Comparison of ENCODE assay signal across 1 cellular context in the genomic region with DNA sequence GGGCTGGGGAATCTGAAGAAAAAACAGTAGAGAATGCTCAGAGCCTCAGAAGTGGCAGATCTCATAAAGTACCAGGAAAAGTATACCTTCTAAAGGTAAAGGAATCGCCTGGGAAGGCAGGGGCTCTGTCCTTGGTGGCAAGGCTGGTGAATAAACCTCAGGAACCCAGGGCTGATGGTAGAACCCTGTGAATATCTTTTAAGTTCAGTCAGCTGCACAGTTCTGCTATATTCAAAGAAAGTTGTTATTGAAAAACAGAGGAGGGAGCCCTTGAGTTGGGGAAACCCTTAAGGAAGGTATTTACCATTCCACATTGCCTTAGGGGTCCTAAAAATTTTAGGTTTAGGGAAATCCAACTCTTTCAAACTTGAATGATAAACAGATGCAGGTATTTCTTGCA.
TF ChIP-seq lines count a peak whose summit lies in the region.

No MANE protein-coding gene starts in this region.

TF ChIP-seq in GM23338, 12 proteins besides CTCF, POLR2A, EP300 and RAD21 (continued from another document):
- TF ChIP-seq, protein P1, sequence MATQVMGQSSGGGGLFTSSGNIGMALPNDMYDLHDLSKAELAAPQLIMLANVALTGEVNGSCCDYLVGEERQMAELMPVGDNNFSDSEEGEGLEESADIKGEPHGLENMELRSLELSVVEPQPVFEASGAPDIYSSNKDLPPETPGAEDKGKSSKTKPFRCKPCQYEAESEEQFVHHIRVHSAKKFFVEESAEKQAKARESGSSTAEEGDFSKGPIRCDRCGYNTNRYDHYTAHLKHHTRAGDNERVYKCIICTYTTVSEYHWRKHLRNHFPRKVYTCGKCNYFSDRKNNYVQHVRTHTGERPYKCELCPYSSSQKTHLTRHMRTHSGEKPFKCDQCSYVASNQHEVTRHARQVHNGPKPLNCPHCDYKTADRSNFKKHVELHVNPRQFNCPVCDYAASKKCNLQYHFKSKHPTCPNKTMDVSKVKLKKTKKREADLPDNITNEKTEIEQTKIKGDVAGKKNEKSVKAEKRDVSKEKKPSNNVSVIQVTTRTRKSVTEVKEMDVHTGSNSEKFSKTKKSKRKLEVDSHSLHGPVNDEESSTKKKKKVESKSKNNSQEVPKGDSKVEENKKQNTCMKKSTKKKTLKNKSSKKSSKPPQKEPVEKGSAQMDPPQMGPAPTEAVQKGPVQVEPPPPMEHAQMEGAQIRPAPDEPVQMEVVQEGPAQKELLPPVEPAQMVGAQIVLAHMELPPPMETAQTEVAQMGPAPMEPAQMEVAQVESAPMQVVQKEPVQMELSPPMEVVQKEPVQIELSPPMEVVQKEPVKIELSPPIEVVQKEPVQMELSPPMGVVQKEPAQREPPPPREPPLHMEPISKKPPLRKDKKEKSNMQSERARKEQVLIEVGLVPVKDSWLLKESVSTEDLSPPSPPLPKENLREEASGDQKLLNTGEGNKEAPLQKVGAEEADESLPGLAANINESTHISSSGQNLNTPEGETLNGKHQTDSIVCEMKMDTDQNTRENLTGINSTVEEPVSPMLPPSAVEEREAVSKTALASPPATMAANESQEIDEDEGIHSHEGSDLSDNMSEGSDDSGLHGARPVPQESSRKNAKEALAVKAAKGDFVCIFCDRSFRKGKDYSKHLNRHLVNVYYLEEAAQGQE (IDR thresholded peaks at IDR 0.05; ENCODE audit: unreplicated experiment), result peak; percentile 36
- no peak for TF ChIP-seq ZNF462 (CRISPR knock-in tag; IDR thresholded peaks at IDR 0.05)
